Comparison of ENCODE assay signal across 1 cellular context in the genomic region with DNA sequence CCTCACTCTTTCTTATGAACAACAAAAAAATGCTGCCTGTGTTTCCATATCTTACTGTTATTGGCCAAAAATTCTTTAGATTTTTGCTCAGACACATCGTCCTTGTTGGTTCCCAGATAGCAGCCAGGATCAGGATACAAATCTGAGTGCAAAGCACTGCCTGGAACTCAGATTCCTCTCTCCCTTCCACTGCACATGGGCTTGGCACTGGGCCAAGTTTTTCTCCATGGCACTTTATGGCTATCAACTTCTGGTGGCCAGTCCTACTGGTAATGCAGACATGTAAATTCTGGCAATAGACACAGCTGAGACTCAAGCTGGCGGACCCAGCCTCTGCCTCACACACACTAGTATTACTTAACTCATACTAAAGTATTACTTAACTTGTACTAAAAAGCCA.
A peak's percentile ranks its signal among the peaks of the same experiment; 100 is the strongest.
TF ChIP-seq lines count a peak whose summit lies in the region.

No MANE protein-coding gene starts in this region.

TF ChIP-seq in HEK293, 187 proteins besides CTCF, POLR2A, EP300 and RAD21 (continued from another document):
- TF ChIP-seq ZNF501 (tag by site-specific recombination; IDR thresholded peaks at IDR 0.05), result no peak
- no peak for TF ChIP-seq SP7 (tag by site-specific recombination; IDR thresholded peaks at IDR 0.05)
- TF ChIP-seq ZNF677 (tag by site-specific recombination; IDR thresholded peaks at IDR 0.05), result peak; percentile 59; the same call in 1 of the 2 replicates
- no peak for TF ChIP-seq ZNF155 (tag by site-specific recombination; IDR thresholded peaks at IDR 0.05)
- 0 out of 2 replicates have a peak, but pooled peaks have one; percentile 47 for TF ChIP-seq BCL6B (tag by site-specific recombination; IDR thresholded peaks at IDR 0.05)
- TF ChIP-seq GLI4 (tag by site-specific recombination; IDR thresholded peaks at IDR 0.05), result no peak
- no peak for TF ChIP-seq ZNF2 (tag by site-specific recombination; IDR thresholded peaks at IDR 0.05)
- TF ChIP-seq ZNF174 (tag by site-specific recombination; IDR thresholded peaks at IDR 0.05), result peak; percentile 79; the same call in 1 of the 2 replicates
- TF ChIP-seq ZNF776 (tag by site-specific recombination; IDR thresholded peaks at IDR 0.05; ENCODE audit: borderline replicate concordance), result peak; percentile 70; the same call in 1 of the 2 replicates
- TF ChIP-seq ZBTB49 (tag by site-specific recombination; IDR thresholded peaks at IDR 0.05; ENCODE audit: low read depth), result no peak
- TF ChIP-seq MEIS1 (CRISPR knock-in tag; IDR thresholded peaks at IDR 0.05; ENCODE audit: borderline replicate concordance), result no peak
- no peak for TF ChIP-seq ZSCAN16 (tag by site-specific recombination; IDR thresholded peaks at IDR 0.05)
- TF ChIP-seq, protein P1, sequence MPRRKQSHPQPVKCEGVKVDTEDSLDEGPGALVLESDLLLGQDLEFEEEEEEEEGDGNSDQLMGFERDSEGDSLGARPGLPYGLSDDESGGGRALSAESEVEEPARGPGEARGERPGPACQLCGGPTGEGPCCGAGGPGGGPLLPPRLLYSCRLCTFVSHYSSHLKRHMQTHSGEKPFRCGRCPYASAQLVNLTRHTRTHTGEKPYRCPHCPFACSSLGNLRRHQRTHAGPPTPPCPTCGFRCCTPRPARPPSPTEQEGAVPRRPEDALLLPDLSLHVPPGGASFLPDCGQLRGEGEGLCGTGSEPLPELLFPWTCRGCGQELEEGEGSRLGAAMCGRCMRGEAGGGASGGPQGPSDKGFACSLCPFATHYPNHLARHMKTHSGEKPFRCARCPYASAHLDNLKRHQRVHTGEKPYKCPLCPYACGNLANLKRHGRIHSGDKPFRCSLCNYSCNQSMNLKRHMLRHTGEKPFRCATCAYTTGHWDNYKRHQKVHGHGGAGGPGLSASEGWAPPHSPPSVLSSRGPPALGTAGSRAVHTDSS (tag by site-specific recombination; IDR thresholded peaks at IDR 0.05), result peak; percentile 45
- TF ChIP-seq ZBTB21 (tag by site-specific recombination; IDR thresholded peaks at IDR 0.05), result no peak
- no peak for TF ChIP-seq HOXD13 (CRISPR knock-in tag; IDR thresholded peaks at IDR 0.05; ENCODE audit: borderline replicate concordance)
- TF ChIP-seq ZNF184 (tag by site-specific recombination; IDR thresholded peaks at IDR 0.05), result no peak; the same call in 1 of the 2 replicates
- TF ChIP-seq SETDB1 (IDR thresholded peaks at IDR 0.05; ENCODE audit: insufficient read length, low read length), result no peak
- no peak for TF ChIP-seq YY2 (tag by site-specific recombination; IDR thresholded peaks at IDR 0.05)
- TF ChIP-seq ZNF830 (tag by site-specific recombination; IDR thresholded peaks at IDR 0.05; ENCODE audit: low read depth), result peak; percentile 86
- 0 out of 2 replicates have a peak, but pooled peaks have one; percentile 63 for TF ChIP-seq ZNF37A (tag by site-specific recombination; IDR thresholded peaks at IDR 0.05)
- TF ChIP-seq ZNF280C (tag by site-specific recombination; IDR thresholded peaks at IDR 0.05), result no peak
- TF ChIP-seq ZNF580 (tag by site-specific recombination; IDR thresholded peaks at IDR 0.05), result no peak
- no peak for TF ChIP-seq ZNF701 (tag by site-specific recombination; IDR thresholded peaks at IDR 0.05)
- TF ChIP-seq BCL11B (tag by site-specific recombination; IDR thresholded peaks at IDR 0.05; ENCODE audit: low read depth), result no peak
- no peak for TF ChIP-seq ZNF76 (tag by site-specific recombination; IDR thresholded peaks at IDR 0.05; ENCODE audit: borderline replicate concordance, low read depth)
- no peak for TF ChIP-seq ZNF19 (tag by site-specific recombination; IDR thresholded peaks at IDR 0.05; ENCODE audit: low read depth)
- TF ChIP-seq KLF10 (tag by site-specific recombination; IDR thresholded peaks at IDR 0.05), result peak; percentile 52; the same call in 1 of the 2 replicates
- no peak for TF ChIP-seq HOXC10 (CRISPR knock-in tag; IDR thresholded peaks at IDR 0.05)
- TF ChIP-seq ZNF362 (tag by site-specific recombination; IDR thresholded peaks at IDR 0.05), result no peak
- no peak for TF ChIP-seq ZNF449 (tag by site-specific recombination; IDR thresholded peaks at IDR 0.05)
- TF ChIP-seq ZNF629 (tag by site-specific recombination; IDR thresholded peaks at IDR 0.05), result no peak
- TF ChIP-seq, protein P2, sequence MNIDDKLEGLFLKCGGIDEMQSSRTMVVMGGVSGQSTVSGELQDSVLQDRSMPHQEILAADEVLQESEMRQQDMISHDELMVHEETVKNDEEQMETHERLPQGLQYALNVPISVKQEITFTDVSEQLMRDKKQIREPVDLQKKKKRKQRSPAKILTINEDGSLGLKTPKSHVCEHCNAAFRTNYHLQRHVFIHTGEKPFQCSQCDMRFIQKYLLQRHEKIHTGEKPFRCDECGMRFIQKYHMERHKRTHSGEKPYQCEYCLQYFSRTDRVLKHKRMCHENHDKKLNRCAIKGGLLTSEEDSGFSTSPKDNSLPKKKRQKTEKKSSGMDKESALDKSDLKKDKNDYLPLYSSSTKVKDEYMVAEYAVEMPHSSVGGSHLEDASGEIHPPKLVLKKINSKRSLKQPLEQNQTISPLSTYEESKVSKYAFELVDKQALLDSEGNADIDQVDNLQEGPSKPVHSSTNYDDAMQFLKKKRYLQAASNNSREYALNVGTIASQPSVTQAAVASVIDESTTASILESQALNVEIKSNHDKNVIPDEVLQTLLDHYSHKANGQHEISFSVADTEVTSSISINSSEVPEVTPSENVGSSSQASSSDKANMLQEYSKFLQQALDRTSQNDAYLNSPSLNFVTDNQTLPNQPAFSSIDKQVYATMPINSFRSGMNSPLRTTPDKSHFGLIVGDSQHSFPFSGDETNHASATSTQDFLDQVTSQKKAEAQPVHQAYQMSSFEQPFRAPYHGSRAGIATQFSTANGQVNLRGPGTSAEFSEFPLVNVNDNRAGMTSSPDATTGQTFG (tag by site-specific recombination; IDR thresholded peaks at IDR 0.05; ENCODE audit: borderline replicate concordance), result no peak
- TF ChIP-seq ZNF211 (tag by site-specific recombination; IDR thresholded peaks at IDR 0.05; ENCODE audit: low read depth), result no peak
- TF ChIP-seq ZNF48 (tag by site-specific recombination; IDR thresholded peaks at IDR 0.05), result no peak
- no peak for TF ChIP-seq ZNF366 (tag by site-specific recombination; conservative IDR thresholded peaks at IDR 0.05)
- no peak for TF ChIP-seq ZNF10 (tag by site-specific recombination; IDR thresholded peaks at IDR 0.05)
- no peak for TF ChIP-seq OSR2 (tag by site-specific recombination; IDR thresholded peaks at IDR 0.05)
- TF ChIP-seq ZNF571 (tag by site-specific recombination; IDR thresholded peaks at IDR 0.05), result peak; percentile 74; the same call in 1 of the 2 replicates
- no peak for TF ChIP-seq ZNF626 (tag by site-specific recombination; IDR thresholded peaks at IDR 0.05)
- TF ChIP-seq ZNF555 (tag by site-specific recombination; conservative IDR thresholded peaks at IDR 0.05), result no peak
- TF ChIP-seq SP2 (tag by site-specific recombination; IDR thresholded peaks at IDR 0.05), result no peak
- TF ChIP-seq ZNF664 (tag by site-specific recombination; IDR thresholded peaks at IDR 0.05), result no peak
- no peak for TF ChIP-seq ZSCAN30 (tag by site-specific recombination; IDR thresholded peaks at IDR 0.05)
- TF ChIP-seq ZNF350 (tag by site-specific recombination; IDR thresholded peaks at IDR 0.05), result peak; percentile 90
- TF ChIP-seq, protein P3, sequence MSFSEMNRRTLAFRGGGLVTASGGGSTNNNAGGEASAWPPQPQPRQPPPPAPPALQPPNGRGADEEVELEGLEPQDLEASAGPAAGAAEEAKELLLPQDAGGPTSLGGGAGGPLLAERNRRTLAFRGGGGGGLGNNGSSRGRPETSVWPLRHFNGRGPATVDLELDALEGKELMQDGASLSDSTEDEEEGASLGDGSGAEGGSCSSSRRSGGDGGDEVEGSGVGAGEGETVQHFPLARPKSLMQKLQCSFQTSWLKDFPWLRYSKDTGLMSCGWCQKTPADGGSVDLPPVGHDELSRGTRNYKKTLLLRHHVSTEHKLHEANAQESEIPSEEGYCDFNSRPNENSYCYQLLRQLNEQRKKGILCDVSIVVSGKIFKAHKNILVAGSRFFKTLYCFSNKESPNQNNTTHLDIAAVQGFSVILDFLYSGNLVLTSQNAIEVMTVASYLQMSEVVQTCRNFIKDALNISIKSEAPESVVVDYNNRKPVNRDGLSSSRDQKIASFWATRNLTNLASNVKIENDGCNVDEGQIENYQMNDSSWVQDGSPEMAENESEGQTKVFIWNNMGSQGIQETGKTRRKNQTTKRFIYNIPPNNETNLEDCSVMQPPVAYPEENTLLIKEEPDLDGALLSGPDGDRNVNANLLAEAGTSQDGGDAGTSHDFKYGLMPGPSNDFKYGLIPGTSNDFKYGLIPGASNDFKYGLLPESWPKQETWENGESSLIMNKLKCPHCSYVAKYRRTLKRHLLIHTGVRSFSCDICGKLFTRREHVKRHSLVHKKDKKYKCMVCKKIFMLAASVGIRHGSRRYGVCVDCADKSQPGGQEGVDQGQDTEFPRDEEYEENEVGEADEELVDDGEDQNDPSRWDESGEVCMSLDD (tag by site-specific recombination; IDR thresholded peaks at IDR 0.05), result no peak
- no peak for TF ChIP-seq OVOL3 (tag by site-specific recombination; IDR thresholded peaks at IDR 0.05)
- TF ChIP-seq ZNF221 (tag by site-specific recombination; IDR thresholded peaks at IDR 0.05; ENCODE audit: borderline replicate concordance), result peak; percentile 88; the same call in 1 of the 2 replicates
- no peak for TF ChIP-seq GLIS2 (tag by site-specific recombination; IDR thresholded peaks at IDR 0.05)
- TF ChIP-seq ZNF214 (tag by site-specific recombination; IDR thresholded peaks at IDR 0.05; ENCODE audit: borderline replicate concordance), result peak; percentile 28; the same call in 1 of the 2 replicates
TF ChIP-seq in HEK293: peak in this region for 20.
